ENCODE assay signal across 1 cellular context in the genomic region with DNA sequence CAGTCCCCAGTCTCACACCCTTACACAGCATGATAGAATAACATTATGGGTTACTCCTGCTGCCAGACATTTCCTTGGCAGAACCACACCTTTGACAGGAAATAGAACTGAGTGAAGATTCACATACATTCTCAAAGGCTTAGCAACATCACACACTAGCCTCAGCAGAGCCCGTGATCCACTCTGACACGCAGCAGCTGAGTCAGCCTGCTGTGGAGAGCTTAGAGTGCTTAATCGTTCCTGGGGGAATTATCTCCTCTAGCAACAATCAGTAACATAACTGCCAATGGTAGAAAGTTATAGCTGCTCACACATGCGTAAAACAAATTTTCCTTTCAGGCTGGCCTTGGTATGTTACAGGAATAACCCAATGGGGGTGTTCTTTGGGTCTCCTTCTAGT.
A peak's percentile ranks its signal among the peaks of the same experiment; 100 is the strongest.
TF ChIP-seq lines count a peak whose summit lies in the region.

No MANE protein-coding gene starts in this region.

TF ChIP-seq in K562, 482 proteins besides CTCF, POLR2A, EP300 and RAD21 (continued from another document):
- TF ChIP-seq SP2 (IDR thresholded peaks at IDR 0.05; ENCODE audit: extremely low read depth, low read depth, low read length, poor library complexity, severe bottlenecking) (no peak), ZNF174 (CRISPR knock-in tag; IDR thresholded peaks at IDR 0.05) (no peak), ZNF316 (IDR thresholded peaks at IDR 0.05) (peak; percentile 35; the same call in 1 of the 2 replicates), RBM22 (IDR thresholded peaks at IDR 0.05; ENCODE audit: low read depth, low read length, poor library complexity, severe bottlenecking) (no peak), POU5F1 (IDR thresholded peaks at IDR 0.05; ENCODE audit: borderline replicate concordance, low read depth, low read length, partially characterized antibody) (no peak), BMI1 (IDR thresholded peaks at IDR 0.05; ENCODE audit: low read length) (no peak)
- TF ChIP-seq, protein P1, sequence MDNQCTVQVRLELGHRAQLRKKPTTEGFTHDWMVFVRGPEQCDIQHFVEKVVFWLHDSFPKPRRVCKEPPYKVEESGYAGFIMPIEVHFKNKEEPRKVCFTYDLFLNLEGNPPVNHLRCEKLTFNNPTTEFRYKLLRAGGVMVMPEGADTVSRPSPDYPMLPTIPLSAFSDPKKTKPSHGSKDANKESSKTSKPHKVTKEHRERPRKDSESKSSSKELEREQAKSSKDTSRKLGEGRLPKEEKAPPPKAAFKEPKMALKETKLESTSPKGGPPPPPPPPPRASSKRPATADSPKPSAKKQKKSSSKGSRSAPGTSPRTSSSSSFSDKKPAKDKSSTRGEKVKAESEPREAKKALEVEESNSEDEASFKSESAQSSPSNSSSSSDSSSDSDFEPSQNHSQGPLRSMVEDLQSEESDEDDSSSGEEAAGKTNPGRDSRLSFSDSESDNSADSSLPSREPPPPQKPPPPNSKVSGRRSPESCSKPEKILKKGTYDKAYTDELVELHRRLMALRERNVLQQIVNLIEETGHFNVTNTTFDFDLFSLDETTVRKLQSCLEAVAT (IDR thresholded peaks at IDR 0.05): peak in 1 of 2 experiments; percentile 35; a peak in 1 of 4 replicates
- TF ChIP-seq, protein P2, sequence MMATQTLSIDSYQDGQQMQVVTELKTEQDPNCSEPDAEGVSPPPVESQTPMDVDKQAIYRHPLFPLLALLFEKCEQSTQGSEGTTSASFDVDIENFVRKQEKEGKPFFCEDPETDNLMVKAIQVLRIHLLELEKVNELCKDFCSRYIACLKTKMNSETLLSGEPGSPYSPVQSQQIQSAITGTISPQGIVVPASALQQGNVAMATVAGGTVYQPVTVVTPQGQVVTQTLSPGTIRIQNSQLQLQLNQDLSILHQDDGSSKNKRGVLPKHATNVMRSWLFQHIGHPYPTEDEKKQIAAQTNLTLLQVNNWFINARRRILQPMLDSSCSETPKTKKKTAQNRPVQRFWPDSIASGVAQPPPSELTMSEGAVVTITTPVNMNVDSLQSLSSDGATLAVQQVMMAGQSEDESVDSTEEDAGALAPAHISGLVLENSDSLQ (IDR thresholded peaks at IDR 0.05): peak; percentile 33; the same call in 1 of the 2 replicates
- TF ChIP-seq, protein P3, sequence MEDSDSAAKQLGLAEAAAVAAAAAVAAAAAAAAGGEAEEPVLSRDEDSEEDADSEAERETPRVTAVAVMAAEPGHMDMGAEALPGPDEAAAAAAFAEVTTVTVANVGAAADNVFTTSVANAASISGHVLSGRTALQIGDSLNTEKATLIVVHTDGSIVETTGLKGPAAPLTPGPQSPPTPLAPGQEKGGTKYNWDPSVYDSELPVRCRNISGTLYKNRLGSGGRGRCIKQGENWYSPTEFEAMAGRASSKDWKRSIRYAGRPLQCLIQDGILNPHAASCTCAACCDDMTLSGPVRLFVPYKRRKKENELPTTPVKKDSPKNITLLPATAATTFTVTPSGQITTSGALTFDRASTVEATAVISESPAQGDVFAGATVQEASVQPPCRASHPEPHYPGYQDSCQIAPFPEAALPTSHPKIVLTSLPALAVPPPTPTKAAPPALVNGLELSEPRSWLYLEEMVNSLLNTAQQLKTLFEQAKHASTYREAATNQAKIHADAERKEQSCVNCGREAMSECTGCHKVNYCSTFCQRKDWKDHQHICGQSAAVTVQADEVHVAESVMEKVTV (CRISPR knock-in tag; IDR thresholded peaks at IDR 0.05): no peak
